ENCODE assay signal across 18 cellular contexts in genomic region chr16:78105517-78105916, GRCh38. TPM values are rescaled to one million over a fixed set of nuclear protein-coding genes. Genes with fewer than 3 reads are reported as not detected.
DNase-seq lines count a peak whose midpoint lies in the region; TF ChIP-seq lines count a peak whose summit lies in the region.
"Had no signal": no experiment of that assay in that cellular context is flagged by ENCODE, and none has a peak within 500 bp of the region (broad histone marks: within the 10 kb centered on the region; RNA-seq: fewer than 3 reads in every experiment).

No MANE protein-coding gene starts in this region.

- no peak for TF ChIP-seq POLR2A in sigmoid colon (IDR thresholded peaks at IDR 0.05)

- peaks cover 0 to 6% (median 1%) of the 10 kb centered on the region in 4 donors for H3K4me1 ChIP-seq in sigmoid colon

- WGBS in sigmoid colon, 2 donors, result 79 to 90% methylated on average over 4 of the region's 4 CpGs

- no peak for TF ChIP-seq EP300 in sigmoid colon (IDR thresholded peaks at IDR 0.05)

- peak overlapping the region; percentile 22 for H3K27ac ChIP-seq in epithelial cell of prostate
- no peak overlapping the region for H3K27ac ChIP-seq in sigmoid colon
- H3K27ac ChIP-seq: 22Rv1; BLaER1 treated with 17β-estradiol and CSF1 and Interleukin-3, amounts not matched to agents 10 nM and 100 nM; SJSA1 had no signal

- intact Hi-C loops in sigmoid colon (cut with DNase I), result loop anchor here (10.0 kb wide), 1 partner anchor 431 kb away; no protein-coding TSS in a partner anchor

- H3K27me3 ChIP-seq in sigmoid colon, result no peaks in the 10 kb centered on the region
- H3K27me3 ChIP-seq: BLaER1 treated with 17β-estradiol and CSF1 and Interleukin-3, amounts not matched to agents 10 nM and 100 nM; SJSA1 had no signal

- H3K36me3 ChIP-seq in sigmoid colon, result peaks cover 0 to 18% (median 0%) of the 10 kb centered on the region in 4 donors
- H3K36me3 ChIP-seq: SJSA1 had no signal

- no peak overlapping the region for H3K4me3 ChIP-seq in sigmoid colon
- H3K4me3 ChIP-seq: BLaER1 treated with 17β-estradiol and CSF1 and Interleukin-3, amounts not matched to agents 10 nM and 100 nM; SJSA1 had no signal

- no peaks in the 10 kb centered on the region for H3K9me3 ChIP-seq in sigmoid colon
- H3K9me3 ChIP-seq: BLaER1 treated with 17β-estradiol and CSF1 and Interleukin-3, amounts not matched to agents 10 nM and 100 nM; SJSA1 had no signal

- TF ChIP-seq CTCF in sigmoid colon (IDR thresholded peaks at IDR 0.05), result no peak

- DNase-seq in DMS 273 (lab: John Stamatoyannopoulos, UW; ENCODE audit: unreplicated experiment), result peak; percentile 50
- DNase-seq in DMS 273 treated with DMSO at 0.1 percent for 48 hours (lab: John Stamatoyannopoulos, UW), result no peak
- peak; percentile 12 for DNase-seq in DMS79 (lab: John Stamatoyannopoulos, UW)
- DNase-seq in NCI-H345 treated with DMSO at 0.1 percent for 48 hours (lab: John Stamatoyannopoulos, UW; ENCODE audit: unreplicated experiment), result peak; percentile 3
- DNase-seq in epithelial cell of prostate (ENCODE audit: low read depth, low spot score), result no peak
- DNase-seq in activated CD8-positive, alpha-beta memory T cell treated with anti-CD3 and anti-CD28 coated beads, Interleukin-2, amount 50 U/mL, for 4 hours, result no peak
- no peak for DNase-seq in GM03348 (ENCODE audit: low spot score)
- DNase-seq in sigmoid colon, result no peak
- DNase-seq: DMS153, H9, Kasumi-1, NCI-H1694, NCI-H2107, NCI-H446 treated with DMSO at 0.1 percent for 48 hours, RPMI8226 had no signal

RNA-seq across cellular contexts. Expression of gene WWOX, which starts 6.1 kb away (rescaled TPM):
- total RNA-seq in sigmoid colon, result 10 to 100 TPM; 16.1 to 46.8 (median 36.5) TPM
- polyA plus RNA-seq in sigmoid colon, result 1 to 10 TPM; 7.1 to 9.6 (median 8.6) TPM

Comparison
In these comparisons a context has a peak if more than half of its experiments do, and no peak if none do; other contexts are left out.
1. DNase-seq: peak in DMS 273 (single experiment), DMS79 (single experiment) and NCI-H345 treated with DMSO at 0.1 percent for 48 hours (single experiment); none in DMS 273 treated with DMSO at 0.1 percent for 48 hours (single experiment), epithelial cell of prostate (single experiment), activated CD8-positive, alpha-beta memory T cell treated with anti-CD3 and anti-CD28 coated beads, Interleukin-2, amount 50 U/mL, for 4 hours (single experiment), GM03348 (single experiment) and sigmoid colon (single experiment).